Comparison of ENCODE assay signal across 19 cellular contexts in the genomic region with DNA sequence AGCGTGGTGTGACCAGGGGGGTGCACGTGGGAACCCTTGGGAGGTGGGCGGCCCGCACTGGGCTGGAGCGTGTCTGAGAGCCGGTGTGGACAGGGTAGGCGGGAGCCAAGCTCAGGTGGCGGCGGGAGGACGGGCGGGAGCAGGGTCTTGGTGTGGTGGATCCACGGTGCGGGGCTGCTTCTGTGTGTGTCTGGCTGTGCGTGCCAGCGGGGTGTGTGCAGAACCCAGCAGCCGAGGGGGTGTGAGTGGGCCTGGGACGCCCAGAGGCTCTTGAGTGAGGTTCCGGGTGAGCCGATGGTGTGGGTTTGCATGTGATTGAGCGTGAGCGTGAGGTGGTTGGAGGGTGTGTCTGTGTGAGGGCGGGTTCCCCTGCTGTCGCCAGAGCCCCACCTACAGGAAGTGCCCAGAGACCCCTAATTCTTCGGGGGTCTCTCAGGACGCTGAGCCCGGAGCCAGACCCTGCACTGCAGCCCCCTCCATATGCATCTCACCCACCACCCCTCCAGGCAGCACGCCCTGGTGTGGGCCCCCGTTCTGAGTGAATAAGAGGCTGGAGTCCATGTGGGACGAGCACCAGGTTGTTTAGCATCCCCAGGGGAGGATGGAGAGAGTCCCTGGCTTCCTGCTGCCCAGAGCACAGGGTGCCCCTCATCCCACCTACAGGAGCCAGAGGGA.
DNase-seq lines count a peak whose midpoint lies in the region; ATAC-seq and TF ChIP-seq lines count a peak whose summit lies in the region.
"Had no signal": no experiment of that assay in that cellular context is flagged by ENCODE, and none has a peak within 500 bp of the region (broad histone marks: within the 10 kb centered on the region; RNA-seq: fewer than 3 reads in every experiment).

No MANE protein-coding gene starts in this region.

- no peaks in the 10 kb centered on the region for H3K36me3 Mint-ChIP-seq in type B pancreatic cell
- H3K36me3 Mint-ChIP-seq in activated T-helper 1 cell treated with anti-CD3 and anti-CD28 coated beads, Interleukin-12 subunit alpha, Interleukin-12 subunit beta, Interleukin-2, Interleukin-4 antibody, amounts not matched to agents 30 ng/mL and 10 ng/mL and 1 ng/mL, durations not matched to agents 14 hours and 24 hours and 36 hours (ENCODE audit: low read depth) = no peaks in the 10 kb centered on the region
- peaks cover 6% of the 10 kb centered on the region for H3K36me3 Mint-ChIP-seq in mesothelial cell of epicardium

- peak overlapping the region; percentile 31 for H3K27ac Mint-ChIP-seq in type B pancreatic cell
- no peak overlapping the region for H3K27ac Mint-ChIP-seq in activated T-helper 1 cell treated with anti-CD3 and anti-CD28 coated beads, Interleukin-12 subunit alpha, Interleukin-12 subunit beta, Interleukin-2, Interleukin-4 antibody, amounts not matched to agents 30 ng/mL and 10 ng/mL and 1 ng/mL, durations not matched to agents 14 hours and 24 hours and 36 hours
- H3K27ac Mint-ChIP-seq in mesothelial cell of epicardium = no peak overlapping the region
- H3K27ac Mint-ChIP-seq: activated CD4-positive, alpha-beta T cell treated with anti-CD3 and anti-CD28 coated beads, Interleukin-2, amount 10 ng/mL, durations not matched to agents 7 days and 5 days had no signal

- CTCF ChIA-PET in PC-3 (lab: Charles Lee) = no interaction called here

- no peaks in the 10 kb centered on the region for H3F3A ChIP-seq in PC-3 (ENCODE audit: low read length, unreplicated experiment)

- no peaks in the 10 kb centered on the region for H3K9me2 ChIP-seq in PC-3 (replicated peaks; ENCODE audit: low read length)

- H3K9me3 ChIP-seq in left ventricle myocardium inferior (replicated peaks) = no peaks in the 10 kb centered on the region
- no peaks in the 10 kb centered on the region for H3K9me3 ChIP-seq in PC-3 (ENCODE audit: low read length)
- H3K9me3 ChIP-seq: Caco-2, colonic mucosa, ovary, uterus had no signal

- peaks cover 31% of the 10 kb centered on the region for H3K4me1 ChIP-seq in left ventricle myocardium inferior
- H3K4me1 ChIP-seq in PC-3 (ENCODE audit: insufficient read depth, low read length) = peaks cover 16% of the 10 kb centered on the region
- H3K4me1 ChIP-seq: Caco-2, colonic mucosa, foreskin keratinocyte had no signal

- no peak for ATAC-seq in Right ventricle myocardium superior (ENCODE audit: poor library complexity)
- ATAC-seq in PC-3 = peak; percentile 49
- ATAC-seq in left colon = peak; percentile 73
- ATAC-seq: foreskin keratinocyte had no signal

- H3K79me2 ChIP-seq in PC-3 (ENCODE audit: low read length) = no peaks in the 10 kb centered on the region

- H4K20me1 ChIP-seq in PC-3 (ENCODE audit: low read length) = no peaks in the 10 kb centered on the region

- H3K4me3 Mint-ChIP-seq in type B pancreatic cell (no peak overlapping the region), mesothelial cell of epicardium (no peak overlapping the region)
- no peak overlapping the region for H3K4me3 Mint-ChIP-seq in activated T-helper 1 cell treated with anti-CD3 and anti-CD28 coated beads, Interleukin-12 subunit alpha, Interleukin-12 subunit beta, Interleukin-2, Interleukin-4 antibody, amounts not matched to agents 30 ng/mL and 10 ng/mL and 1 ng/mL, durations not matched to agents 14 hours and 24 hours and 36 hours
- H3K4me3 Mint-ChIP-seq: activated CD4-positive, alpha-beta T cell treated with anti-CD3 and anti-CD28 coated beads, Interleukin-2, amount 10 ng/mL, durations not matched to agents 7 days and 5 days had no signal

- intact Hi-C loops in left ventricle myocardium inferior (cut with micrococcal nuclease) = no loop called here
- intact Hi-C loops in Right ventricle myocardium superior (cut with DNase I) = no loop called here
- intact Hi-C loops in PC-3 (cut with micrococcal nuclease) = no loop called here
- intact Hi-C loops in left colon (cut with DNase I, micrococcal nuclease) = no loop called here
- intact Hi-C loops in activated T-helper 1 cell treated with anti-CD3 and anti-CD28 coated beads, Interleukin-12 subunit alpha, Interleukin-12 subunit beta, Interleukin-2, Interleukin-4 antibody, amounts not matched to agents 30 ng/mL and 10 ng/mL and 1 ng/mL, durations not matched to agents 14 hours and 24 hours and 36 hours (cut with micrococcal nuclease) = no loop called here

- H3K27me3 ChIP-seq in left ventricle myocardium inferior (ENCODE audit: low read depth) = peaks cover 22% of the 10 kb centered on the region
- H3K27me3 ChIP-seq in PC-3 (ENCODE audit: low read length) = no peaks in the 10 kb centered on the region; the same call in none of the 2 replicates
- H3K27me3 ChIP-seq: ovary, uterus had no signal

- H3K4me3 ChIP-seq in left ventricle myocardium inferior (no peak overlapping the region), PC-3 (ENCODE audit: low read length) (peak overlapping the region; percentile 55)
- H3K4me3 ChIP-seq: colonic mucosa, ovary, uterus had no signal

- H3K27ac ChIP-seq in left ventricle myocardium inferior (replicated peaks) = peak overlapping the region; percentile 82
- no peak overlapping the region for H3K27ac ChIP-seq in PC-3 (ENCODE audit: low read length)
- H3K27ac ChIP-seq: colonic mucosa, foreskin keratinocyte, ovary, RWPE1, uterus had no signal

- no peak for DNase-seq in left ventricle myocardium inferior
- no peak for DNase-seq in Right ventricle myocardium superior
- peak; percentile 14 for DNase-seq in PC-3
- no peak for DNase-seq in left colon
- no peak for DNase-seq in type B pancreatic cell (ENCODE audit: extremely low spot score, unreplicated experiment)
- DNase-seq in activated T-helper 1 cell treated with anti-CD3 and anti-CD28 coated beads, Interleukin-12 subunit alpha, Interleukin-12 subunit beta, Interleukin-2, Interleukin-4 antibody, amounts not matched to agents 30 ng/mL and 10 ng/mL and 1 ng/mL, durations not matched to agents 14 hours and 24 hours and 36 hours (ENCODE audit: low spot score) = no peak
- DNase-seq in AML-193 (lab: John Stamatoyannopoulos, UW) = no peak
- no peak for DNase-seq in mesothelial cell of epicardium (ENCODE audit: low spot score in 2 of 2, unreplicated experiment in 2 of 2)
- DNase-seq: activated CD4-positive, alpha-beta T cell treated with anti-CD3 and anti-CD28 coated beads, Interleukin-2, amount 10 ng/mL, durations not matched to agents 7 days and 5 days; activated naive CD4-positive, alpha-beta T cell; Caco-2; colonic mucosa; foreskin keratinocyte; Karpas-422; NCI-H1436; NCI-H345; ovary; uterus had no signal

- POLR2A ChIA-PET in PC-3 (lab: Charles Lee; ENCODE audit: unreplicated experiment) = no interaction called here

- no peak overlapping the region for H3K9ac ChIP-seq in PC-3 (ENCODE audit: low read length)

- no TSS peak for BruUV-seq in PC-3 (replicated peaks; lab: Mats Ljungman, UMichigan)

- peaks cover 17% of the 10 kb centered on the region for H3K36me3 ChIP-seq in left ventricle myocardium inferior
- no peaks in the 10 kb centered on the region for H3K36me3 ChIP-seq in PC-3 (ENCODE audit: low read depth, low read length)
- H3K36me3 ChIP-seq: colonic mucosa, ovary, uterus had no signal

- TF ChIP-seq CTCF in left ventricle myocardium inferior (IDR thresholded peaks at IDR 0.05; ENCODE audit: borderline replicate concordance) = no peak
- no peak for TF ChIP-seq CTCF in PC-3 (conservative IDR thresholded peaks at IDR 0.05; ENCODE audit: low read depth, low read length)
- no peak for TF ChIP-seq CTCF in type B pancreatic cell (conservative IDR thresholded peaks at IDR 0.05)
- no peak for TF ChIP-seq CTCF in mesothelial cell of epicardium (IDR thresholded peaks at IDR 0.05; ENCODE audit: unreplicated experiment)

- peak overlapping the region; percentile 81 for H3K4me2 ChIP-seq in PC-3 (ENCODE audit: low read length)

- H3K4me1 Mint-ChIP-seq in type B pancreatic cell (ENCODE audit: unreplicated experiment) (no peaks in the 10 kb centered on the region), mesothelial cell of epicardium (no peaks in the 10 kb centered on the region)
- no peaks in the 10 kb centered on the region for H3K4me1 Mint-ChIP-seq in activated T-helper 1 cell treated with anti-CD3 and anti-CD28 coated beads, Interleukin-12 subunit alpha, Interleukin-12 subunit beta, Interleukin-2, Interleukin-4 antibody, amounts not matched to agents 30 ng/mL and 10 ng/mL and 1 ng/mL, durations not matched to agents 14 hours and 24 hours and 36 hours (ENCODE audit: low read depth)

- H2AFZ ChIP-seq in PC-3 (ENCODE audit: low read length) = peak overlapping the region; percentile 63

- no peaks in the 10 kb centered on the region for H3K9me3 Mint-ChIP-seq in type B pancreatic cell
- no peaks in the 10 kb centered on the region for H3K9me3 Mint-ChIP-seq in activated T-helper 1 cell treated with anti-CD3 and anti-CD28 coated beads, Interleukin-12 subunit alpha, Interleukin-12 subunit beta, Interleukin-2, Interleukin-4 antibody, amounts not matched to agents 30 ng/mL and 10 ng/mL and 1 ng/mL, durations not matched to agents 14 hours and 24 hours and 36 hours
- no peaks in the 10 kb centered on the region for H3K9me3 Mint-ChIP-seq in mesothelial cell of epicardium
- H3K9me3 Mint-ChIP-seq: activated CD4-positive, alpha-beta T cell treated with anti-CD3 and anti-CD28 coated beads, Interleukin-2, amount 10 ng/mL, durations not matched to agents 7 days and 5 days had no signal

- H3K27me3 Mint-ChIP-seq in type B pancreatic cell (peaks cover 6% of the 10 kb centered on the region), mesothelial cell of epicardium (ENCODE audit: low read depth) (peaks cover 7% of the 10 kb centered on the region)
- H3K27me3 Mint-ChIP-seq in activated T-helper 1 cell treated with anti-CD3 and anti-CD28 coated beads, Interleukin-12 subunit alpha, Interleukin-12 subunit beta, Interleukin-2, Interleukin-4 antibody, amounts not matched to agents 30 ng/mL and 10 ng/mL and 1 ng/mL, durations not matched to agents 14 hours and 24 hours and 36 hours (ENCODE audit: insufficient read depth) = no peaks in the 10 kb centered on the region
